In the genomic region with DNA sequence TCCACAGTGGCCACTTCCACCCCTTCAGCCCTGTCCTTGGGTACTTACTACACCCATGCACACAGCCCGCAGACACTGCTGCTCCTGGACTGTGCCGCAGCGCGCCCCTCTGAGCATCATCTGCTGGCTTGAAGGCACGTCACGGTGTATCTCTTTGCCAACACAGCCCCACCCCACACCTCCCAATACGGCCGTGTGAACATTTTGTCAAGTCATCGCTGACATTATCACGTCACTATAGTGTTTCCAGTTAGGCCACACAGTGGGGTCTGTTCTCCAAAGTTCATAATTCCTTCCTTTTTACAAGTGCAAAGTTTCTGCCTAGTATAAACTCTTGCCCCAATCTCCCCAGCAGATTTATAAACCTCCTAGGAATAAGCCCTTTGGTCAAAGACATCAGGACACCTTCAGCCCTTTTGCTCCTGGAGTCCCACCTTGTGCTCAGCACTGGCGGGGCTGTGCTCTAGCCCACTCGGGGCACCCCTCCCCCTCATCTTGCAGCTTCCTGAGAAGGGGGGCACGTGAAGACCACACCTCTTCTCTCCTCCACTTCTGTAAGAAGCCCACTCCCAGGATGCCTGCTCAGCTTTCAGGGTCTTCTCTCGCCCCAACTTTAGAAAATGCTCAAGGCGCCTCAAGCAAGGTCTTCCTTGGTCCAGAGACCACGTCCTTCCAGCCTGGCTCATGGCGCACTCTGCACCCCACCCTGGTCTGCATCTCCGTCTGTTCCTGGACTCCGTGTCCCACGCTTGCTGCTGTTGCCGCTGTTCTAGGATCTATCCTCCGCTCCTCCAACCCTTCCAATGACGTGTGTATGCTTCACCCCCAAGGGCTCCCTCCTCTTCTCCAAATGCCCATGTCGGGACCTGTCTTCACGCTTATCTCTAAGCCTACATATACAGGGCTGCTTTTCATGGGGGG, we compare ENCODE assay signal across 15 cellular contexts.
"Had no signal": no experiment of that assay in that cellular context is flagged by ENCODE, and none has a peak within 500 bp of the region (broad histone marks: within the 10 kb centered on the region; RNA-seq: fewer than 3 reads in every experiment).

No MANE protein-coding gene starts in this region.

- H3K36me3 ChIP-seq: heart left ventricle, ovary, stomach, uterus had no signal

- H3K36me3 Mint-ChIP-seq: activated CD4-positive, alpha-beta memory T cell treated with anti-CD3 and anti-CD28 coated beads for 36 hours; memory B cell had no signal

- ATAC-seq: activated T-cell treated with anti-CD3 and anti-CD28 coated beads, Interleukin-2, amount 50 U/mL, for 4 hours; heart left ventricle; left lobe of liver had no signal

- H3K27ac Mint-ChIP-seq: activated CD4-positive, alpha-beta memory T cell treated with anti-CD3 and anti-CD28 coated beads for 36 hours; memory B cell; T-helper 1 cell treated with Interleukin-12 subunit alpha and Interleukin-12 subunit beta and Interleukin-4 antibody, amounts not matched to agents 30 μg/mL and 1 μg/mL, for 36 hours had no signal

- H3K4me1 ChIP-seq: heart left ventricle, stomach, uterus had no signal

- H3K4me3 Mint-ChIP-seq: activated CD4-positive, alpha-beta memory T cell treated with anti-CD3 and anti-CD28 coated beads for 36 hours; activated T-cell treated with anti-CD3 and anti-CD28 coated beads, Interleukin-2, amount 50 U/mL, for 4 hours; memory B cell; T-helper 1 cell treated with Interleukin-12 subunit alpha and Interleukin-12 subunit beta and Interleukin-4 antibody, amounts not matched to agents 30 μg/mL and 1 μg/mL, for 36 hours had no signal

- H3K4me1 Mint-ChIP-seq: memory B cell had no signal

- H3K27me3 Mint-ChIP-seq: activated CD4-positive, alpha-beta memory T cell treated with anti-CD3 and anti-CD28 coated beads for 36 hours; memory B cell had no signal

- H3K4me3 ChIP-seq: heart left ventricle, ovary, stomach, uterus had no signal

- DNase-seq: activated CD4-positive, alpha-beta memory T cell treated with anti-CD3 and anti-CD28 coated beads for 36 hours; activated CD4-positive, alpha-beta T cell treated with anti-CD3 and anti-CD28 coated beads for 1 hour; activated gamma-delta T cell treated with Interleukin-2 at 50 U/mL for 16 hours; activated T-cell treated with anti-CD3 and anti-CD28 coated beads, Interleukin-2, amount 50 U/mL, for 4 hours; foreskin melanocyte; islet precursor cell; ovary; stimulated activated CD4-positive, alpha-beta T cell treated with anti-CD3 and anti-CD28 coated beads, Interleukin-4, amount 100 ng/mL, for 1 hour; stimulated activated CD8-positive, alpha-beta memory T cell treated with anti-CD3 and anti-CD28 coated beads, Interleukin-4, amount 100 ng/mL, for 48 hours; stomach; uterus had no signal

- H3K9me3 ChIP-seq: heart left ventricle, ovary, stomach, uterus had no signal

- H3K27me3 ChIP-seq: heart left ventricle, ovary, stomach, uterus had no signal

- H3K27ac ChIP-seq: heart left ventricle, ovary, stomach, uterus had no signal

- H3K9me3 Mint-ChIP-seq: activated CD4-positive, alpha-beta memory T cell treated with anti-CD3 and anti-CD28 coated beads for 36 hours; activated T-cell treated with anti-CD3 and anti-CD28 coated beads, Interleukin-2, amount 50 U/mL, for 4 hours; memory B cell; T-helper 1 cell treated with Interleukin-12 subunit alpha and Interleukin-12 subunit beta and Interleukin-4 antibody, amounts not matched to agents 30 μg/mL and 1 μg/mL, for 36 hours had no signal
